1 cellular context compared by ENCODE assay signal in the genomic region with DNA sequence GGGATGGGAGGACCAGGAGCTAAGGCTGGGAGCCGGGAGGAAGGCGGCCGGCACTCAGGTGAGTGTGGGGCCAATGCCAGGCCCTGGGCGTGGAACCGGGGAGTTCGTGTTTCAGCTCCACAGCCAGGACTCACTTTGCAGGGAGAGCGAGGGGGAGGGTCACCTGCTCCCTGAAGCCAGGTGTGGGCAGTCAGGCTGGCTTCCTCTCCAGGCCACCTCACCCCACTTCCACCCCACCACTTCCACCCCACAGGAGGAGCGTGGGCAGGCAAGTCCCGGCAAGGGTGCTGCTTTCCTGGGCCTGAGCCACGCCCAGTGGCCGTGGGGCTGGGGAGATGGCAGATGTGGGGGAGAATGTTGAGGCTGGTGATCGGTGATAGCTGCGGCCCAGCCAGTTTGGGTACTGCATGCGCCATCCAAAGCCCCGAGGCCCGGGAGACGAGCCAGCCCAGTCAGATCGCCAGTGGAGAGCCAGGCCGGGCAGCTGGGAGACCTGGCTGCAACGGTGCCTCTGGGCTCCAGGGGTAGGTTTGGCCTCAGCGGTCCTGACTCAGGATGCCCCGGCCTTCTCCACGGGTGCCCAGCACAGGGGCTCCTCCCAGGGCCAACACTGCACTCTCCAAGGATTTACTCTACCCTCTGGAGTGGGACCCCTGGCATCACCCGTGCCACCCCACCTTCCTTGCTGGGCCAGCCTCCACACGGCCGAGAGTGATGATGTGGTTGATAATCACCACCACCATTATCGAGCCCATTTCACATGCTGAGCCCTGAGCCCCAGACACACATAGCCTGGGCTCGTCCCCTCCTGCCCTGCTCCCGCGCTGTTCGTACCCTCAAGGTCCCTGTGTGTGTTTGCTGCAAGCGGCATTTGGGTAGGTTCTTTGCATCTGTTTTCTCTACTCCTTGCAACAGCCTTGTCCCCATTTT.
TF ChIP-seq lines count a peak whose summit lies in the region.

No MANE protein-coding gene starts in this region.

TF ChIP-seq in WTC11, 78 proteins besides CTCF, POLR2A, EP300 and RAD21 (continued from another document):
- TF ChIP-seq NFYB (CRISPR knock-in tag; conservative IDR thresholded peaks at IDR 0.05; ENCODE audit: low read depth) (no peak), ATF1 (CRISPR knock-in tag; IDR thresholded peaks at IDR 0.05) (no peak)
- TF ChIP-seq, protein P1, sequence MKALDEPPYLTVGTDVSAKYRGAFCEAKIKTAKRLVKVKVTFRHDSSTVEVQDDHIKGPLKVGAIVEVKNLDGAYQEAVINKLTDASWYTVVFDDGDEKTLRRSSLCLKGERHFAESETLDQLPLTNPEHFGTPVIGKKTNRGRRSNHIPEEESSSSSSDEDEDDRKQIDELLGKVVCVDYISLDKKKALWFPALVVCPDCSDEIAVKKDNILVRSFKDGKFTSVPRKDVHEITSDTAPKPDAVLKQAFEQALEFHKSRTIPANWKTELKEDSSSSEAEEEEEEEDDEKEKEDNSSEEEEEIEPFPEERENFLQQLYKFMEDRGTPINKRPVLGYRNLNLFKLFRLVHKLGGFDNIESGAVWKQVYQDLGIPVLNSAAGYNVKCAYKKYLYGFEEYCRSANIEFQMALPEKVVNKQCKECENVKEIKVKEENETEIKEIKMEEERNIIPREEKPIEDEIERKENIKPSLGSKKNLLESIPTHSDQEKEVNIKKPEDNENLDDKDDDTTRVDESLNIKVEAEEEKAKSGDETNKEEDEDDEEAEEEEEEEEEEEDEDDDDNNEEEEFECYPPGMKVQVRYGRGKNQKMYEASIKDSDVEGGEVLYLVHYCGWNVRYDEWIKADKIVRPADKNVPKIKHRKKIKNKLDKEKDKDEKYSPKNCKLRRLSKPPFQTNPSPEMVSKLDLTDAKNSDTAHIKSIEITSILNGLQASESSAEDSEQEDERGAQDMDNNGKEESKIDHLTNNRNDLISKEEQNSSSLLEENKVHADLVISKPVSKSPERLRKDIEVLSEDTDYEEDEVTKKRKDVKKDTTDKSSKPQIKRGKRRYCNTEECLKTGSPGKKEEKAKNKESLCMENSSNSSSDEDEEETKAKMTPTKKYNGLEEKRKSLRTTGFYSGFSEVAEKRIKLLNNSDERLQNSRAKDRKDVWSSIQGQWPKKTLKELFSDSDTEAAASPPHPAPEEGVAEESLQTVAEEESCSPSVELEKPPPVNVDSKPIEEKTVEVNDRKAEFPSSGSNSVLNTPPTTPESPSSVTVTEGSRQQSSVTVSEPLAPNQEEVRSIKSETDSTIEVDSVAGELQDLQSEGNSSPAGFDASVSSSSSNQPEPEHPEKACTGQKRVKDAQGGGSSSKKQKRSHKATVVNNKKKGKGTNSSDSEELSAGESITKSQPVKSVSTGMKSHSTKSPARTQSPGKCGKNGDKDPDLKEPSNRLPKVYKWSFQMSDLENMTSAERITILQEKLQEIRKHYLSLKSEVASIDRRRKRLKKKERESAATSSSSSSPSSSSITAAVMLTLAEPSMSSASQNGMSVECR (CRISPR knock-in tag; IDR thresholded peaks at IDR 0.05; ENCODE audit: borderline replicate concordance) = no peak
- TF ChIP-seq, protein P2, sequence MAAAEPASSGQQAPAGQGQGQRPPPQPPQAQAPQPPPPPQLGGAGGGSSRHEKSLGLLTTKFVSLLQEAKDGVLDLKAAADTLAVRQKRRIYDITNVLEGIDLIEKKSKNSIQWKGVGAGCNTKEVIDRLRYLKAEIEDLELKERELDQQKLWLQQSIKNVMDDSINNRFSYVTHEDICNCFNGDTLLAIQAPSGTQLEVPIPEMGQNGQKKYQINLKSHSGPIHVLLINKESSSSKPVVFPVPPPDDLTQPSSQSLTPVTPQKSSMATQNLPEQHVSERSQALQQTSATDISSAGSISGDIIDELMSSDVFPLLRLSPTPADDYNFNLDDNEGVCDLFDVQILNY (CRISPR knock-in tag; IDR thresholded peaks at IDR 0.05) = no peak
- TF ChIP-seq, protein P3, sequence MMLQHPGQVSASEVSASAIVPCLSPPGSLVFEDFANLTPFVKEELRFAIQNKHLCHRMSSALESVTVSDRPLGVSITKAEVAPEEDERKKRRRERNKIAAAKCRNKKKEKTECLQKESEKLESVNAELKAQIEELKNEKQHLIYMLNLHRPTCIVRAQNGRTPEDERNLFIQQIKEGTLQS (CRISPR knock-in tag; conservative IDR thresholded peaks at IDR 0.05) = no peak
- TF ChIP-seq, protein P4, sequence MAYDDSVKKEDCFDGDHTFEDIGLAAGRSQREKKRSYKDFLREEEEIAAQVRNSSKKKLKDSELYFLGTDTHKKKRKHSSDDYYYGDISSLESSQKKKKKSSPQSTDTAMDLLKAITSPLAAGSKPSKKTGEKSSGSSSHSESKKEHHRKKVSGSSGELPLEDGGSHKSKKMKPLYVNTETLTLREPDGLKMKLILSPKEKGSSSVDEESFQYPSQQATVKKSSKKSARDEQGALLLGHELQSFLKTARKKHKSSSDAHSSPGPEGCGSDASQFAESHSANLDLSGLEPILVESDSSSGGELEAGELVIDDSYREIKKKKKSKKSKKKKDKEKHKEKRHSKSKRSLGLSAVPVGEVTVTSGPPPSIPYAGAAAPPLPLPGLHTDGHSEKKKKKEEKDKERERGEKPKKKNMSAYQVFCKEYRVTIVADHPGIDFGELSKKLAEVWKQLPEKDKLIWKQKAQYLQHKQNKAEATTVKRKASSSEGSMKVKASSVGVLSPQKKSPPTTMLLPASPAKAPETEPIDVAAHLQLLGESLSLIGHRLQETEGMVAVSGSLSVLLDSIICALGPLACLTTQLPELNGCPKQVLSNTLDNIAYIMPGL (CRISPR knock-in tag; IDR thresholded peaks at IDR 0.05) = no peak
